1 cellular context compared by ENCODE assay signal in the genomic region with DNA sequence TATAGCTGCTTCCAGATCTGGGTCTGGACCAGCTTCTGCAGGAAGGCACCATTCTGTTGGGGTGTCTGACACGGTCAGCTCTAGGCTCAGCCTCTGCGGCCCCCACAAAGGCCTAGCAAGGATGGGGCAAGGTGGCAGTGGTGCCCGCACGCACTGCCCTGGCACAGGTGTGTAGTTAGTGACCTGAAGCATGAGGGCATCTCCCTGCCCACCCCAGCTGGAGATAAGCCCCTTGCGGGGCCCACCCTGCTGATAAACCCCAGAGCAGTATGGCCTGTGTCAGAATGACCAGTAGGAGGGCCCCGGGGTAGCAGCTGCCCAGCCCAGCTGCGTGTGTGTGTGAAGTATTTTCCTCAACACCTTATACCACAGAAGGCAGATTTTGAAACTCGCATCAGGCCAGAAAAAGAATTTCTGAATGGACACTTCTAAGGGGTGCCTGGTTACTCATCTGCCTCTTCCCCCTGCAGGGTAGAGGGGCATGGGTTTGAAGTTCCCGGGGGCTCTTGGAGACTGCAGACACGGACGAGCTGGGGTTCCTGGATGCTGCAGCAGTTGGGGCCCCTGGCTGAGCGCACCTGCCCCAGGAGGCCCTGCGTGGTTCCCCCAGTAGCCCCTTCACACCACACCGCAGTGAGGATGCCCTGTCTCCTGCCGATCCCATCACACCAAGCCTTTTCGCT.
TF ChIP-seq lines count a peak whose summit lies in the region.

No MANE protein-coding gene starts in this region.

TF ChIP-seq in liver, 16 proteins besides CTCF, POLR2A, EP300 and RAD21 (continued from another document):
- TF ChIP-seq TAF1 (conservative IDR thresholded peaks at IDR 0.05): no peak
- no peak for TF ChIP-seq HNF4G (IDR thresholded peaks at IDR 0.05)
